Comparison of ENCODE assay signal across 8 cellular contexts in the genomic region with DNA sequence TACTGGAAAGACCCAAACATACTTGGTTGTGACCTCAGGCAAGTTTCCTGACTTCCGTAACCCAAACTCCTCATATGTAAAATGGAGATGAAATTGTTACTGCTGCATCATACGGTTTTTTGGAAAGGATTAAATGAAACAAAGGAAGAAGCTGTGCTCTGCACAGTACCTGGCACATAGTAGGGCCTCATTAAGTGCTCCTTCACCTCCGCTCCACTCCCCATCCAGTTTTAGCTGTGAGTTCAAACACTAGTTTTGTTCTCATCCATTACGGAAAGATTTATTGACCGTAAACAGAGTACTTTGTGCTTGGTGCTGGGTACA. TPM values are rescaled to one million over a fixed set of nuclear protein-coding genes. Genes with fewer than 3 reads are reported as not detected.
A peak's percentile ranks its signal among the peaks of the same experiment; 100 is the strongest.
DNase-seq lines count a peak whose midpoint lies in the region; ATAC-seq and TF ChIP-seq lines count a peak whose summit lies in the region.

No MANE protein-coding gene starts in this region.

- peak overlapping the region; percentile 86 for H3K4me3 ChIP-seq in MG63
- peak overlapping the region; percentile 86 for H3K4me3 ChIP-seq in effector memory CD4-positive, alpha-beta T cell (ENCODE audit: insufficient read depth, low read depth, low read length, poor library complexity, severe bottlenecking)

- H3K27ac ChIP-seq in effector memory CD4-positive, alpha-beta T cell (ENCODE audit: insufficient read depth, low read length, poor library complexity, severe bottlenecking), result peak overlapping the region; percentile 86

- peak overlapping the region; percentile 95 to 96 (median 96) for H3K4me3 Mint-ChIP-seq in nephron

- H3K9me3 Mint-ChIP-seq in nephron, result no peaks in the 10 kb centered on the region

- peaks cover 21% of the 10 kb centered on the region for H3K36me3 ChIP-seq in MG63
- peaks cover 5% of the 10 kb centered on the region for H3K36me3 ChIP-seq in effector memory CD4-positive, alpha-beta T cell (ENCODE audit: control insufficient read depth, insufficient read depth, low read length)

- intact Hi-C loops in head of caudate nucleus (cut with DNase I), result no loop called here

- peak; percentile 4 for ATAC-seq in GM18867 (IDR thresholded peaks at IDR 0.05; ENCODE audit: unreplicated experiment)
- no peak for ATAC-seq in activated CD4-positive, CD25-positive, alpha-beta regulatory T cell treated with anti-CD3 and anti-CD28 coated beads, Interleukin-2, amount 50 U/mL, for 24 hours

- H3K36me3 Mint-ChIP-seq in nephron (ENCODE audit: low read depth), result peaks cover 10% of the 10 kb centered on the region

- H3K4me1 Mint-ChIP-seq in nephron, result peaks cover 47% of the 10 kb centered on the region

- TF ChIP-seq CTCF in nephron (IDR thresholded peaks at IDR 0.05; ENCODE audit: unreplicated experiment in 3 of 3), result no peak

- peaks cover 23% of the 10 kb centered on the region for H3K4me1 ChIP-seq in effector memory CD4-positive, alpha-beta T cell (ENCODE audit: control insufficient read depth, insufficient read depth, low read length, poor library complexity, severe bottlenecking)

- peak overlapping the region; percentile 99 to 100 (median 99) for H3K27ac Mint-ChIP-seq in nephron

- H3K27me3 ChIP-seq in MG63, result no peaks in the 10 kb centered on the region
- H3K27me3 ChIP-seq in effector memory CD4-positive, alpha-beta T cell (replicated peaks; ENCODE audit: control insufficient read depth, insufficient read depth, low read length, poor library complexity, severe bottlenecking), result no peaks in the 10 kb centered on the region

- H3K9me3 ChIP-seq in MG63, result no peaks in the 10 kb centered on the region
- no peaks in the 10 kb centered on the region for H3K9me3 ChIP-seq in effector memory CD4-positive, alpha-beta T cell (ENCODE audit: control insufficient read depth, low read length)

- no peak for DNase-seq in MG63
- DNase-seq in effector memory CD4-positive, alpha-beta T cell, result no peak
- no peak for DNase-seq in head of caudate nucleus
- no peak for DNase-seq in NCI-H187 treated with DMSO at 0.1 percent for 48 hours (lab: John Stamatoyannopoulos, UW)
- no peak for DNase-seq in LoVo (ENCODE audit: low spot score)

- H3K27me3 Mint-ChIP-seq in nephron (ENCODE audit: low read depth), result no peaks in the 10 kb centered on the region

RNA-seq across cellular contexts. Expression of gene ICE2, which starts 0.4 kb away (rescaled TPM):
- total RNA-seq in MG63 (2014; rRNA removed; shearing (Covaris generic); ENCODE audit: low replicate concordance), result 14.5 and 26.2 TPM in 2 replicates
